Comparison of ENCODE assay signal across 10 cellular contexts in genomic region chr6:24274441-24275083, GRCh38.
DNase-seq lines count a peak whose midpoint lies in the region; ATAC-seq and TF ChIP-seq lines count a peak whose summit lies in the region.
"Had no signal": no experiment of that assay in that cellular context is flagged by ENCODE, and none has a peak within 500 bp of the region (broad histone marks: within the 10 kb centered on the region; RNA-seq: fewer than 3 reads in every experiment).

No MANE protein-coding gene starts in this region.

- H3K9me3 Mint-ChIP-seq in H9 = no peaks in the 10 kb centered on the region

- no TSS peak for BruUV-seq in PC-3 (replicated peaks; lab: Mats Ljungman, UMichigan)

- no peak overlapping the region for H3K56ac ChIP-seq in H9 (ENCODE audit: insufficient read length, low read depth, low read length)

- H3K4me2 ChIP-seq in H9 (ENCODE audit: insufficient read depth, insufficient read length, low read length) = no peak overlapping the region
- H3K4me2 ChIP-seq in PC-3 (ENCODE audit: low read length) = no peak overlapping the region

- no peaks in the 10 kb centered on the region for H3F3A ChIP-seq in PC-3 (ENCODE audit: low read length, unreplicated experiment)

- intact Hi-C loops in PC-3 (cut with micrococcal nuclease) = loop anchor here (1.0 kb wide), 1 partner anchor 210 kb away; no protein-coding TSS in a partner anchor

- no peaks in the 10 kb centered on the region for H3K27me3 Mint-ChIP-seq in H9 (ENCODE audit: low read depth)
- peaks cover 48% of the 10 kb centered on the region for H3K27me3 Mint-ChIP-seq in T-helper 17 cell

- no peaks in the 10 kb centered on the region for H3K36me3 ChIP-seq in PC-3 (ENCODE audit: low read depth, low read length)

- no peak overlapping the region for H2AFZ ChIP-seq in H9 (ENCODE audit: low read length)
- no peak overlapping the region for H2AFZ ChIP-seq in PC-3 (ENCODE audit: low read length)

- H3K36me3 Mint-ChIP-seq in H9 (ENCODE audit: insufficient read depth in 1 of 3, low read depth in 3 of 3) = no peaks in the 10 kb centered on the region
- H3K36me3 Mint-ChIP-seq in T-helper 17 cell (ENCODE audit: low read depth) = no peaks in the 10 kb centered on the region

- H3K4me1 Mint-ChIP-seq in H9 = peaks cover 14% of the 10 kb centered on the region in 2 experiments
- H3K4me1 Mint-ChIP-seq in T-helper 17 cell = peaks cover 2% of the 10 kb centered on the region

- no peak overlapping the region for H3T11ph ChIP-seq in H9 (ENCODE audit: low read length)

- no peak overlapping the region for H2BK12ac ChIP-seq in H9 (ENCODE audit: insufficient read length, low read depth, low read length)

- H3K27ac Mint-ChIP-seq in H9 (no peak overlapping the region), T-helper 17 cell (no peak overlapping the region)

- no peak overlapping the region for H3K14ac ChIP-seq in H9 (ENCODE audit: insufficient read depth, low read length)

- H3K9me3 ChIP-seq in H9 (ENCODE audit: control insufficient read depth, low read depth, low read length) = no peaks in the 10 kb centered on the region
- H3K9me3 ChIP-seq in PC-3 (ENCODE audit: low read length) = no peaks in the 10 kb centered on the region
- no peaks in the 10 kb centered on the region for H3K9me3 ChIP-seq in T-helper 17 cell (ENCODE audit: control insufficient read depth, low read length, poor library complexity, severe bottlenecking)

- H3K9ac ChIP-seq in H9 (ENCODE audit: extremely low read depth, insufficient read length, low read length) = no peak overlapping the region
- H3K9ac ChIP-seq in PC-3 (ENCODE audit: low read length) = no peak overlapping the region

- H3K4me3 Mint-ChIP-seq in H9 (no peak overlapping the region), T-helper 17 cell (no peak overlapping the region)

- H3K4me3 ChIP-seq in PC-3 (ENCODE audit: low read length) = no peak overlapping the region

- TF ChIP-seq CTCF in H9 (conservative IDR thresholded peaks at IDR 0.05) (peak; percentile 78), PC-3 (conservative IDR thresholded peaks at IDR 0.05; ENCODE audit: low read depth, low read length) (peak; percentile 68), foreskin keratinocyte (conservative IDR thresholded peaks at IDR 0.05) (peak; percentile 63)

- DNase-seq in AG20443 (ENCODE audit: low spot score) (peak; percentile 30), H9 (no peak), PC-3 (peak; percentile 35), foreskin keratinocyte (peak in 1 of 2 donors; percentile 8), iPS-NIHi7 (ENCODE audit: extremely low spot score) (no peak), T-helper 17 cell (no peak)
- no peak for DNase-seq in activated CD4-positive, alpha-beta T cell treated with anti-CD3 and anti-CD28 coated beads, Interleukin-2, amount 50 U/mL, for 4 hours
- DNase-seq: activated effector memory CD4-positive, alpha-beta T cell treated with Interleukin-2 at 50 U/mL for 16 hours; stimulated activated CD4-positive, alpha-beta T cell treated with anti-CD3 and anti-CD28 coated beads, Interleukin-15, amount 100 ng/mL, for 24 hours had no signal

- no peak overlapping the region for H2BK5ac ChIP-seq in H9 (ENCODE audit: insufficient read length, low read length)

- H3K23ac ChIP-seq in H9 (ENCODE audit: insufficient read length, low read depth, low read length) = no peak overlapping the region

- H2BK20ac ChIP-seq in H9 (ENCODE audit: low read depth, low read length, poor library complexity, severe bottlenecking) = no peak overlapping the region

- H2BK120ac ChIP-seq in H9 (ENCODE audit: low read depth, low read length, poor library complexity, severe bottlenecking) = no peak overlapping the region

- no peak overlapping the region for H4K8ac ChIP-seq in H9 (replicated peaks; ENCODE audit: insufficient read length, low read depth, low read length)

- POLR2A ChIA-PET in PC-3 (lab: Charles Lee; ENCODE audit: unreplicated experiment) = no interaction called here

- no peaks in the 10 kb centered on the region for H4K20me1 ChIP-seq in H9 (ENCODE audit: control insufficient read depth, insufficient read depth, insufficient read length)
- H4K20me1 ChIP-seq in PC-3 (ENCODE audit: low read length) = no peaks in the 10 kb centered on the region

- ATAC-seq in PC-3 (no peak), foreskin keratinocyte (no peak), HG02623 (IDR thresholded peaks at IDR 0.05; ENCODE audit: unreplicated experiment) (no peak), T-helper 17 cell (no peak)

- H4K5ac ChIP-seq in H9 (ENCODE audit: insufficient read length, low read depth, low read length) = no peak overlapping the region

- H3K4me1 ChIP-seq in H9 (ENCODE audit: insufficient read depth, low read length) = no peaks in the 10 kb centered on the region
- 0 out of 2 replicates have a peak, but pooled peaks cover 7% of the 10 kb centered on the region for H3K4me1 ChIP-seq in PC-3 (ENCODE audit: insufficient read depth, low read length)
- H3K4me1 ChIP-seq in foreskin keratinocyte = no peaks in the 10 kb centered on the region

- no peaks in the 10 kb centered on the region for H3K9me2 ChIP-seq in PC-3 (replicated peaks; ENCODE audit: low read length)

- no peak overlapping the region for H3K4ac ChIP-seq in H9 (ENCODE audit: low read depth, low read length)

- H2AK5ac ChIP-seq in H9 (ENCODE audit: insufficient read length, low read length) = no peak overlapping the region

- no peaks in the 10 kb centered on the region for H3K79me1 ChIP-seq in H9 (ENCODE audit: insufficient read depth, low read depth, low read length, poor library complexity, severe bottlenecking)

- no peaks in the 10 kb centered on the region for H3K79me2 ChIP-seq in H9 (ENCODE audit: insufficient read depth, low read length)
- no peaks in the 10 kb centered on the region for H3K79me2 ChIP-seq in PC-3 (ENCODE audit: low read length)

- no CpG with 5 or more reads among the region's 1 CpG for WGBS in H9 (ENCODE audit: extremely low coverage, insufficient read length, low lambda C conversion rate)

- H3K27me3 ChIP-seq in H9 (ENCODE audit: insufficient read depth, low read length) (no peaks in the 10 kb centered on the region), PC-3 (ENCODE audit: low read length) (peaks cover 34% of the 10 kb centered on the region), foreskin keratinocyte (peaks cover 2% of the 10 kb centered on the region)

- H2BK15ac ChIP-seq in H9 (ENCODE audit: low read depth, low read length) = no peak overlapping the region

- no peak overlapping the region for H4K91ac ChIP-seq in H9 (ENCODE audit: insufficient read length, low read depth, low read length)

- H3K27ac ChIP-seq in H9 (ENCODE audit: insufficient read length, low read depth, low read length) (no peak overlapping the region), PC-3 (ENCODE audit: low read length) (no peak overlapping the region), foreskin keratinocyte (no peak overlapping the region)

- CTCF ChIA-PET in PC-3 (lab: Charles Lee) = interaction anchor here (0.6 to 0.7 kb wide), 4 partner anchors 13 to 707 kb away, joined by 10 to 18 read pairs (median 12); no protein-coding TSS in a partner anchor

- no peaks in the 10 kb centered on the region for H3K23me2 ChIP-seq in H9 (ENCODE audit: insufficient read length, low read depth, low read length, poor library complexity, severe bottlenecking)

- H3K18ac ChIP-seq in H9 (ENCODE audit: insufficient read length, low read depth, low read length) = no peak overlapping the region

Comparison
In these comparisons a context has a peak if more than half of its experiments do, and no peak if none do; other contexts are left out.
1. DNase-seq: peak in AG20443 (single experiment) and PC-3 (single experiment); none in H9 (single experiment), iPS-NIHi7 (single experiment), T-helper 17 cell (0 of 3) and activated CD4-positive, alpha-beta T cell treated with anti-CD3 and anti-CD28 coated beads, Interleukin-2, amount 50 U/mL, for 4 hours (0 of 2).
2. Peak in every context shown above with its lines, with median percentiles within 50 percentile points of each other: CTCF ChIP-seq.